ENCODE assay signal across 1 cellular context in genomic region chr16:64507240-64508024, GRCh38.
TF ChIP-seq lines count a peak whose summit lies in the region.

No MANE protein-coding gene starts in this region.

TF ChIP-seq in H1, 55 proteins besides CTCF, POLR2A, EP300 and RAD21 (continued from another document):
- TF ChIP-seq MAX (IDR thresholded peaks at IDR 0.05) (no peak), PHF8 (conservative IDR thresholded peaks at IDR 0.05; ENCODE audit: low read depth, low read length) (no peak), TEAD4 (IDR thresholded peaks at IDR 0.05; ENCODE audit: low read depth, low read length) (no peak), TAF7 (optimal IDR thresholded peaks at IDR 0.05; ENCODE audit: borderline replicate concordance, low read depth, low read length) (no peak), SUZ12 (IDR thresholded peaks at IDR 0.05; ENCODE audit: low read length) (no peak), NRF1 (IDR thresholded peaks at IDR 0.05; ENCODE audit: low read depth, low read length) (no peak), CHD1 (IDR thresholded peaks at IDR 0.05; ENCODE audit: low read depth, low read length) (no peak), KDM1A (IDR thresholded peaks at IDR 0.05; ENCODE audit: borderline replicate concordance, low read length) (no peak)
TF ChIP-seq in H1: peak in this region for 0.
